ENCODE assay signal across 8 cellular contexts in the genomic region with DNA sequence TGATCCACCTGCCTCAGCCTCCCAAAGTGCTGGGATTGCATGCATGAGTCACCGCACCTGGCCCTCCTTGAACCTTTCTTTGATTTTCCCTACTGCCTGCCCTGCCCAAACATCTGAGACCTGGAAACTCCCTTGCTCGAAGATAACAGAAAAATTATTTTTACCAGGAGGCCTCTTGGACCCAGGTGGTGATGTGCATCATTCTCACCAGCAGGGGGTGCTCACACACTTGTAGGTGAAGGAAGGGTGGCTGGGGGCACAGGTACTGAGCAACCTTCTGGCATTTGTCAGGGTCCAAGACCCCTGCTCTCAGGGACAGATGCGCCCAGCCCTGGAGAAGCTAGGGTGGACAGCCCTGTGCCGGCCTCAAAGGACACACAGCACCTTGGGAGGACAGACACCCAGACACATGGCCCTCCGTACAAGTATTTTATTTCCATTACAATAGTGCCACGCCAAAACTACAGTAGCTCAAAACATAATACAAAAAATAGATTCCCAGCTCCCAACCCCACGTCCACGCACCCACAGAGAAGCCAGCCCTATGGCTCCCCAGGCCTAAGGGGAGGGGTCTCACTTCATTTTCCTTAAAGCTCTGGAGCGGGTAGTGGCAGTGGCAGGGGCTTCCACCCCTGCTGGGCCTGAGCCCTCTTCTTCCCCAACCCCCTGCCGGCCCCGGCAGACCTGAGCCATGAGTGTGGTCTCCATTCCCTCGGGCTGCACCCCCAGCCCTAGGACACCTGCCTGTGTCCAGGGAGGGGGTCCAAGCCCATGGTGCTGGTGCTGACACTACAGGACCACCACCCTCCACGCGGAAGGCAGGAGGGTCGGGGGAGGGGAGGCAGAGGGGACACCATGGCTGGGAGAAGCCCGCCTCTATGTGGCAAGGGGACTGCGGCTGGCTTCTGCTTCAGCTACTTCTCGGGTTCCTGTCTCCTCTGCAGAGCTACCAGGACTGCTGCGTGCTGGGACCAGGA. TPM values are rescaled to one million over a fixed set of nuclear protein-coding genes. Genes with fewer than 3 reads are reported as not detected.
DNase-seq lines count a peak whose midpoint lies in the region; ATAC-seq and TF ChIP-seq lines count a peak whose summit lies in the region.

No MANE protein-coding gene starts in this region.

- H3K27me3 ChIP-seq in dorsolateral prefrontal cortex: no peaks in the 10 kb centered on the region

- ATAC-seq in naive B cell (ENCODE audit: low read depth in 2 of 2) (peak; percentile 64 to 75), HG03108 (IDR thresholded peaks at IDR 0.05; ENCODE audit: unreplicated experiment) (no peak)
- peak; percentile 60 for ATAC-seq in stimulated activated memory B cell treated with anti-CD40 and anti-IgM and Interleukin-4, amounts not matched to agents 10 μg/mL and 1 μg/mL and 100 μg/mL, for 72 hours

- no peaks in the 10 kb centered on the region for H3K4me1 Mint-ChIP-seq in activated CD4-positive, alpha-beta T cell treated with anti-CD3 and anti-CD28 coated beads, Interleukin-2, amount 10 ng/mL, durations not matched to agents 7 days and 5 days
- H3K4me1 Mint-ChIP-seq in naive B cell: peaks cover 7 to 12% (median 12%) of the 10 kb centered on the region in 3 donors
- peaks cover 15% of the 10 kb centered on the region for H3K4me1 Mint-ChIP-seq in stimulated activated memory B cell treated with anti-CD40 and anti-IgM and Interleukin-4, amounts not matched to agents 10 μg/mL and 1 μg/mL and 100 μg/mL, for 72 hours

- no peak overlapping the region for H3K4me3 Mint-ChIP-seq in activated CD4-positive, alpha-beta T cell treated with anti-CD3 and anti-CD28 coated beads, Interleukin-2, amount 10 ng/mL, durations not matched to agents 7 days and 5 days
- H3K4me3 Mint-ChIP-seq in naive B cell: peak overlapping the region in 1 of 8 donors; percentile 75
- no peak overlapping the region for H3K4me3 Mint-ChIP-seq in stimulated activated memory B cell treated with anti-CD40 and anti-IgM and Interleukin-4, amounts not matched to agents 10 μg/mL and 1 μg/mL and 100 μg/mL, for 72 hours

- DNase-seq in GM12865 (ENCODE audit: low read depth): peak; percentile 77
- peak; percentile 24 for DNase-seq in MV-4-11 (lab: John Stamatoyannopoulos, UW)
- peak; percentile 79 for DNase-seq in activated CD4-positive, alpha-beta T cell treated with anti-CD3 and anti-CD28 coated beads, Interleukin-2, amount 10 ng/mL, durations not matched to agents 7 days and 5 days
- DNase-seq in dorsolateral prefrontal cortex: peak in 7 of 10 donors; percentile 25 to 64 (median 46)
- peak; percentile 47 for DNase-seq in naive B cell
- DNase-seq in putamen (ENCODE audit: low spot score): no peak

- H3K36me3 Mint-ChIP-seq in activated CD4-positive, alpha-beta T cell treated with anti-CD3 and anti-CD28 coated beads, Interleukin-2, amount 10 ng/mL, durations not matched to agents 7 days and 5 days (ENCODE audit: low read depth): peaks cover 17% of the 10 kb centered on the region
- H3K36me3 Mint-ChIP-seq in naive B cell: peaks cover 0 to 8% of the 10 kb centered on the region in 2 donors
- H3K36me3 Mint-ChIP-seq in stimulated activated memory B cell treated with anti-CD40 and anti-IgM and Interleukin-4, amounts not matched to agents 10 μg/mL and 1 μg/mL and 100 μg/mL, for 72 hours: peaks cover 55% of the 10 kb centered on the region

- intact Hi-C loops in dorsolateral prefrontal cortex (cut with DNase I): no loop called here

- H3K9me3 Mint-ChIP-seq in activated CD4-positive, alpha-beta T cell treated with anti-CD3 and anti-CD28 coated beads, Interleukin-2, amount 10 ng/mL, durations not matched to agents 7 days and 5 days: no peaks in the 10 kb centered on the region
- H3K9me3 Mint-ChIP-seq in naive B cell: no peaks in the 10 kb centered on the region
- no peaks in the 10 kb centered on the region for H3K9me3 Mint-ChIP-seq in stimulated activated memory B cell treated with anti-CD40 and anti-IgM and Interleukin-4, amounts not matched to agents 10 μg/mL and 1 μg/mL and 100 μg/mL, for 72 hours

- H3K27ac Mint-ChIP-seq in activated CD4-positive, alpha-beta T cell treated with anti-CD3 and anti-CD28 coated beads, Interleukin-2, amount 10 ng/mL, durations not matched to agents 7 days and 5 days: peak overlapping the region; percentile 46
- H3K27ac Mint-ChIP-seq in naive B cell: peak overlapping the region in 5 of 6 donors; percentile 59 to 89 (median 74)
- peak overlapping the region; percentile 42 for H3K27ac Mint-ChIP-seq in stimulated activated memory B cell treated with anti-CD40 and anti-IgM and Interleukin-4, amounts not matched to agents 10 μg/mL and 1 μg/mL and 100 μg/mL, for 72 hours

- TF ChIP-seq CTCF in GM12865 (IDR thresholded peaks at IDR 0.05; ENCODE audit: insufficient read depth, low read depth, low read length, missing control alignments): peak; percentile 82
- peak; percentile 43 to 83 (median 68) for TF ChIP-seq CTCF in dorsolateral prefrontal cortex (IDR thresholded peaks at IDR 0.05 in 54 of 56, conservative IDR thresholded peaks at IDR 0.05 in 2 of 56; ENCODE audit: low read depth in 1 of 56, partially characterized antibody in 56 of 56)

- CTCF ChIA-PET in activated CD4-positive, alpha-beta T cell treated with anti-CD3 and anti-CD28 coated beads, Interleukin-2, amount 10 ng/mL, durations not matched to agents 7 days and 5 days (lab: Charles Lee): interaction anchor here (0.6 to 2.8 kb wide), 13 partner anchors 9 to 521 kb away, joined by 3 to 18 read pairs (median 5); no protein-coding TSS in a partner anchor

- POLR2A ChIA-PET in activated CD4-positive, alpha-beta T cell treated with anti-CD3 and anti-CD28 coated beads, Interleukin-2, amount 10 ng/mL, durations not matched to agents 7 days and 5 days (lab: Charles Lee): no interaction called here

- peak overlapping the region in 4 of 59 donors; percentile 19 to 53 (median 24) for H3K27ac ChIP-seq in dorsolateral prefrontal cortex

- H3K27me3 Mint-ChIP-seq in activated CD4-positive, alpha-beta T cell treated with anti-CD3 and anti-CD28 coated beads, Interleukin-2, amount 10 ng/mL, durations not matched to agents 7 days and 5 days: no peaks in the 10 kb centered on the region
- no peaks in the 10 kb centered on the region for H3K27me3 Mint-ChIP-seq in naive B cell
- no peaks in the 10 kb centered on the region for H3K27me3 Mint-ChIP-seq in stimulated activated memory B cell treated with anti-CD40 and anti-IgM and Interleukin-4, amounts not matched to agents 10 μg/mL and 1 μg/mL and 100 μg/mL, for 72 hours

- no peak overlapping the region for H3K4me3 ChIP-seq in GM12865 (ENCODE audit: low read depth, low read length)
- no peak overlapping the region for H3K4me3 ChIP-seq in dorsolateral prefrontal cortex

RNA-seq across cellular contexts. Expression of gene EIF4G3, which starts 40.4 kb away (rescaled TPM):
- 10 to 100 TPM; 23.8 to 31.5 TPM for total RNA-seq in activated CD4-positive, alpha-beta T cell treated with anti-CD3 and anti-CD28 coated beads, Interleukin-2, amount 10 ng/mL, durations not matched to agents 7 days and 5 days
- 100 to 1,000 TPM; 102 to 177 (median 137) TPM for total RNA-seq in dorsolateral prefrontal cortex
- 10 to 100 TPM; 12.2 to 29.2 (median 16.0) TPM for polyA plus RNA-seq in naive B cell (ENCODE audit: low read depth in 6 of 6)
